8 cellular contexts compared by ENCODE assay signal in the genomic region with DNA sequence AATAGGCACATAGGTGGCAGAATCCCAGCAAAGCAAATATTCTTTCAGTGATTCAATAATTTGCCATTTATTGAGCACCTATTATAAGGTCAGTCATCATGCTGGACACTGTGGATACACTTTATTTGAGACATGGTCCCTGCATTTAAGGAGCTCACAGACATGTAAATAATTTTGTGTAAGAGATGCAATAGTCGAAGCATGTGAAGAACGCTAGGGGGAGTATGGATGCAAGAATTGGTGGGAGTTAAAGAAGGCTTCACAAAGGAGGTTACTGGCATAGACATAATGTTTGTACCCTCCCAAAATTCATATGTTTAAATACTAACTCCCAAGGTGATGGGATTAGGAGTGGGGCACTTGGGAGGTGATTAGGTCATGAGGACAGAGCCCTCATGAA.
DNase-seq lines count a peak whose midpoint lies in the region; ATAC-seq, FAIRE-seq and TF ChIP-seq lines count a peak whose summit lies in the region.

No MANE protein-coding gene starts in this region.

- in situ Hi-C loops in K562 (cut with MboI), result no loop called here

- H3K9me1 ChIP-seq in K562 (ENCODE audit: control insufficient read depth, insufficient read depth, low read length), result no peaks in the 10 kb centered on the region

- H3K4me2 ChIP-seq in K562 (ENCODE audit: insufficient read depth, low read length), result no peak overlapping the region

- 4% methylated on average over 2 of the region's 2 CpGs for WGBS in K562 (ENCODE audit: insufficient coverage, low coverage, missing lambda C conversion rate)

- H3K4me1 Mint-ChIP-seq in activated T-helper 17 cell treated with anti-CD3 and anti-CD28 coated beads, Interleukin-2, amount 50 U/mL, for 72 hours, result no peaks in the 10 kb centered on the region
- no peaks in the 10 kb centered on the region for H3K4me1 Mint-ChIP-seq in activated T-helper 1 cell treated with anti-CD3 and anti-CD28 coated beads, Interleukin-12 subunit alpha, Interleukin-12 subunit beta, Interleukin-2, Interleukin-4 antibody, amounts not matched to agents 30 ng/mL and 10 ng/mL and 1 ng/mL, durations not matched to agents 14 hours and 24 hours and 36 hours (ENCODE audit: low read depth)

- no peaks in the 10 kb centered on the region for H3K27me3 Mint-ChIP-seq in activated T-helper 17 cell treated with anti-CD3 and anti-CD28 coated beads, Interleukin-2, amount 50 U/mL, for 72 hours
- H3K27me3 Mint-ChIP-seq in activated T-helper 1 cell treated with anti-CD3 and anti-CD28 coated beads, Interleukin-12 subunit alpha, Interleukin-12 subunit beta, Interleukin-2, Interleukin-4 antibody, amounts not matched to agents 30 ng/mL and 10 ng/mL and 1 ng/mL, durations not matched to agents 14 hours and 24 hours and 36 hours (ENCODE audit: insufficient read depth), result no peaks in the 10 kb centered on the region

- no peak for TF ChIP-seq EP300 in K562 (IDR thresholded peaks at IDR 0.05; ENCODE audit: low read length)

- no peak overlapping the region for H3K4me3 ChIP-seq in A673 (ENCODE audit: low read depth, low read length, poor library complexity, severe bottlenecking)
- no peak overlapping the region for H3K4me3 ChIP-seq in K562

- peaks cover 15% of the 10 kb centered on the region for H3K9me3 Mint-ChIP-seq in activated T-helper 17 cell treated with anti-CD3 and anti-CD28 coated beads, Interleukin-2, amount 50 U/mL, for 72 hours
- no peaks in the 10 kb centered on the region for H3K9me3 Mint-ChIP-seq in activated T-helper 1 cell treated with anti-CD3 and anti-CD28 coated beads, Interleukin-12 subunit alpha, Interleukin-12 subunit beta, Interleukin-2, Interleukin-4 antibody, amounts not matched to agents 30 ng/mL and 10 ng/mL and 1 ng/mL, durations not matched to agents 14 hours and 24 hours and 36 hours

- TF ChIP-seq RAD21 in K562 (CRISPR knock-in tag; conservative IDR thresholded peaks at IDR 0.05 in 1 of 2, IDR thresholded peaks at IDR 0.05 in 1 of 2), result peak in 1 of 2 experiments; percentile 40; a peak in 2 of 4 replicates

- FAIRE-seq in K562 (lab: Jason Lieb, UNC), result no peak

- no peaks in the 10 kb centered on the region for H3K79me2 ChIP-seq in K562 (ENCODE audit: control insufficient read depth, insufficient read depth, low read length)

- H3K4me1 ChIP-seq in A673 (ENCODE audit: insufficient read depth, low read length, poor library complexity, severe bottlenecking), result no peaks in the 10 kb centered on the region
- H3K4me1 ChIP-seq in K562 (replicated peaks in 1 of 2; ENCODE audit: control insufficient read depth in 2 of 2, insufficient read depth in 2 of 2, low read length in 2 of 2), result no peaks in the 10 kb centered on the region

- no peaks in the 10 kb centered on the region for H3K36me3 Mint-ChIP-seq in activated T-helper 17 cell treated with anti-CD3 and anti-CD28 coated beads, Interleukin-2, amount 50 U/mL, for 72 hours (ENCODE audit: low read depth)
- H3K36me3 Mint-ChIP-seq in activated T-helper 1 cell treated with anti-CD3 and anti-CD28 coated beads, Interleukin-12 subunit alpha, Interleukin-12 subunit beta, Interleukin-2, Interleukin-4 antibody, amounts not matched to agents 30 ng/mL and 10 ng/mL and 1 ng/mL, durations not matched to agents 14 hours and 24 hours and 36 hours (ENCODE audit: low read depth), result no peaks in the 10 kb centered on the region

- no peaks in the 10 kb centered on the region for H4K20me1 ChIP-seq in K562 (replicated peaks; ENCODE audit: control insufficient read depth, insufficient read depth, low read length)

- H3K27me3 ChIP-seq in A673 (replicated peaks; ENCODE audit: insufficient read depth, low read depth, low read length, poor library complexity), result peaks cover 3% of the 10 kb centered on the region
- no peaks in the 10 kb centered on the region for H3K27me3 ChIP-seq in K562 (ENCODE audit: control insufficient read depth in 2 of 2, insufficient read depth in 2 of 2, low read length in 2 of 2)

- no peak overlapping the region for H3K27ac Mint-ChIP-seq in activated T-helper 17 cell treated with anti-CD3 and anti-CD28 coated beads, Interleukin-2, amount 50 U/mL, for 72 hours
- no peak overlapping the region for H3K27ac Mint-ChIP-seq in activated T-helper 1 cell treated with anti-CD3 and anti-CD28 coated beads, Interleukin-12 subunit alpha, Interleukin-12 subunit beta, Interleukin-2, Interleukin-4 antibody, amounts not matched to agents 30 ng/mL and 10 ng/mL and 1 ng/mL, durations not matched to agents 14 hours and 24 hours and 36 hours

- intact Hi-C loops in A673 (cut with micrococcal nuclease; ENCODE audit: unreplicated experiment) (loop anchor here (2.0 kb wide), 2 partner anchors 232 to 380 kb away; no protein-coding TSS in a partner anchor), K562 (cut with micrococcal nuclease) (no loop called here), left ventricle myocardium superior (cut with micrococcal nuclease) (no loop called here)
- intact Hi-C loops in activated T-helper 1 cell treated with anti-CD3 and anti-CD28 coated beads, Interleukin-12 subunit alpha, Interleukin-12 subunit beta, Interleukin-2, Interleukin-4 antibody, amounts not matched to agents 30 ng/mL and 10 ng/mL and 1 ng/mL, durations not matched to agents 14 hours and 24 hours and 36 hours (cut with micrococcal nuclease), result loop anchor here (10.0 kb wide), 1 partner anchor 238 kb away; no protein-coding TSS in a partner anchor

- TF ChIP-seq POLR2A in K562 (conservative IDR thresholded peaks at IDR 0.05), result no peak

- no peak overlapping the region for H3K9ac ChIP-seq in K562 (ENCODE audit: insufficient read depth in 1 of 2, low read depth in 2 of 2, low read length in 2 of 2)

- POLR2A ChIA-PET in A673 (lab: Charles Lee; ENCODE audit: low non-redundant PET) (interaction anchor here (0.6 kb wide), 1 partner anchor 9 kb away, joined by 3 read pairs; no protein-coding TSS in a partner anchor), K562 (lab: Yijun Ruan, JAX) (interaction anchor here (0.7 kb wide), 1 partner anchor 12 kb away, joined by 5 read pairs; no protein-coding TSS in a partner anchor)

- TF ChIP-seq CTCF in A673 (conservative IDR thresholded peaks at IDR 0.05; ENCODE audit: low read depth, low read length) (peak; percentile 65), K562 (IDR thresholded peaks at IDR 0.05 in 2 of 3, conservative IDR thresholded peaks at IDR 0.05 in 1 of 3; ENCODE audit: insufficient read depth in 2 of 3, low read depth in 1 of 3, low read length in 3 of 3) (peak in 2 of 3 experiments; percentile 12 to 40; a peak in 2 of 6 replicates)

- H3K9me3 ChIP-seq in A673 (ENCODE audit: low read depth, low read length, poor library complexity, severe bottlenecking) (no peaks in the 10 kb centered on the region), K562 (replicated peaks; ENCODE audit: control insufficient read depth, insufficient read depth, low read depth, low read length) (no peaks in the 10 kb centered on the region)

- peak; percentile 71 for DNase-seq in A673 (ENCODE audit: low spot score)
- peak; percentile 82 for DNase-seq in NAMALWA (ENCODE audit: low spot score)
- peak in 1 of 4 experiments; percentile 21 for DNase-seq in K562 (ENCODE audit: extremely low read depth in 1 of 4, low spot score in 3 of 4)
- no peak for DNase-seq in activated T-helper 1 cell treated with anti-CD3 and anti-CD28 coated beads, Interleukin-12 subunit alpha, Interleukin-12 subunit beta, Interleukin-2, Interleukin-4 antibody, amounts not matched to agents 30 ng/mL and 10 ng/mL and 1 ng/mL, durations not matched to agents 14 hours and 24 hours and 36 hours (ENCODE audit: low spot score)
- DNase-seq in left ventricle myocardium superior, result no peak
- DNase-seq in stimulated activated CD4-positive, alpha-beta T cell treated with anti-CD3 and anti-CD28 coated beads, Interleukin-4, amount 100 ng/mL, for 1 hour, result no peak

- CTCF ChIA-PET in A673 (lab: Charles Lee), result interaction anchor here (0.7 to 1.2 kb wide), 3 partner anchors 233 to 344 kb away, joined by 3 to 5 read pairs (median 4); no protein-coding TSS in a partner anchor
- CTCF ChIA-PET in K562 (lab: Yijun Ruan, JAX; ENCODE audit: low intra/inter-chr PET ratio), result no interaction called here

- H3K4me3 Mint-ChIP-seq in activated T-helper 17 cell treated with anti-CD3 and anti-CD28 coated beads, Interleukin-2, amount 50 U/mL, for 72 hours, result no peak overlapping the region
- H3K4me3 Mint-ChIP-seq in activated T-helper 1 cell treated with anti-CD3 and anti-CD28 coated beads, Interleukin-12 subunit alpha, Interleukin-12 subunit beta, Interleukin-2, Interleukin-4 antibody, amounts not matched to agents 30 ng/mL and 10 ng/mL and 1 ng/mL, durations not matched to agents 14 hours and 24 hours and 36 hours, result no peak overlapping the region

- H2AFZ ChIP-seq in K562 (ENCODE audit: low read depth, low read length), result no peak overlapping the region

- no TSS peak for BruUV-seq in A673 (replicated peaks; lab: Mats Ljungman, UMichigan)
- no TSS peak for BruUV-seq in K562 (replicated peaks; lab: Mats Ljungman, UMichigan)

- peak; percentile 50 for ATAC-seq in GM21447 (IDR thresholded peaks at IDR 0.05; ENCODE audit: unreplicated experiment)
- no peak; the same call in 2 of the 3 replicates for ATAC-seq in K562
- no peak for ATAC-seq in activated T-helper 17 cell treated with anti-CD3 and anti-CD28 coated beads, Interleukin-2, amount 50 U/mL, for 72 hours (replicated peaks)
- ATAC-seq in left ventricle myocardium superior, result no peak

- H3K27ac ChIP-seq in A673 (ENCODE audit: low read depth, low read length, poor library complexity, severe bottlenecking) (no peak overlapping the region), K562 (ENCODE audit: extremely low read depth, low read depth, low read length) (no peak overlapping the region)

- H3K36me3 ChIP-seq in A673 (ENCODE audit: insufficient read depth, low read length, poor library complexity, severe bottlenecking) (no peaks in the 10 kb centered on the region), K562 (ENCODE audit: control insufficient read depth, insufficient read depth, low read length) (no peaks in the 10 kb centered on the region)

TF ChIP-seq in K562, 482 proteins besides CTCF, POLR2A, EP300 and RAD21 (continues in another document):
- TF ChIP-seq, protein P1, sequence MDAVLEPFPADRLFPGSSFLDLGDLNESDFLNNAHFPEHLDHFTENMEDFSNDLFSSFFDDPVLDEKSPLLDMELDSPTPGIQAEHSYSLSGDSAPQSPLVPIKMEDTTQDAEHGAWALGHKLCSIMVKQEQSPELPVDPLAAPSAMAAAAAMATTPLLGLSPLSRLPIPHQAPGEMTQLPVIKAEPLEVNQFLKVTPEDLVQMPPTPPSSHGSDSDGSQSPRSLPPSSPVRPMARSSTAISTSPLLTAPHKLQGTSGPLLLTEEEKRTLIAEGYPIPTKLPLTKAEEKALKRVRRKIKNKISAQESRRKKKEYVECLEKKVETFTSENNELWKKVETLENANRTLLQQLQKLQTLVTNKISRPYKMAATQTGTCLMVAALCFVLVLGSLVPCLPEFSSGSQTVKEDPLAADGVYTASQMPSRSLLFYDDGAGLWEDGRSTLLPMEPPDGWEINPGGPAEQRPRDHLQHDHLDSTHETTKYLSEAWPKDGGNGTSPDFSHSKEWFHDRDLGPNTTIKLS (IDR thresholded peaks at IDR 0.05; ENCODE audit: borderline replicate concordance, low read depth), result no peak
- TF ChIP-seq NELFE (IDR thresholded peaks at IDR 0.05; ENCODE audit: insufficient read depth, insufficient read length) (no peak), TCF7L2 (IDR thresholded peaks at IDR 0.05; ENCODE audit: low read depth, low read length) (no peak), ELF1 (tag; IDR thresholded peaks at IDR 0.05) (no peak), ZNF695 (CRISPR knock-in tag; IDR thresholded peaks at IDR 0.05) (no peak)

Comparison
In these comparisons a context has a peak if more than half of its experiments do, and no peak if none do; other contexts are left out.
1. DNase-seq: peak in A673 (single experiment) and NAMALWA (single experiment); none in activated T-helper 1 cell treated with anti-CD3 and anti-CD28 coated beads, Interleukin-12 subunit alpha, Interleukin-12 subunit beta, Interleukin-2, Interleukin-4 antibody, amounts not matched to agents 30 ng/mL and 10 ng/mL and 1 ng/mL, durations not matched to agents 14 hours and 24 hours and 36 hours (single experiment), left ventricle myocardium superior (single experiment) and stimulated activated CD4-positive, alpha-beta T cell treated with anti-CD3 and anti-CD28 coated beads, Interleukin-4, amount 100 ng/mL, for 1 hour (single experiment).
2. intact Hi-C loops: an anchor here in A673 (2.0 kb wide) and activated T-helper 1 cell treated with anti-CD3 and anti-CD28 coated beads, Interleukin-12 subunit alpha, Interleukin-12 subunit beta, Interleukin-2, Interleukin-4 antibody, amounts not matched to agents 30 ng/mL and 10 ng/mL and 1 ng/mL, durations not matched to agents 14 hours and 24 hours and 36 hours (10.0 kb wide); none called in K562 and left ventricle myocardium superior.